Comparison of ENCODE assay signal across 8 cellular contexts in genomic region chr2:98385050-98385699, GRCh38. TPM values are rescaled to one million over a fixed set of nuclear protein-coding genes. Genes with fewer than 3 reads are reported as not detected.
DNase-seq lines count a peak whose midpoint lies in the region; ATAC-seq and TF ChIP-seq lines count a peak whose summit lies in the region.

No MANE protein-coding gene starts in this region.

- DNase-seq in GM10248 (ENCODE audit: extremely low spot score) (peak; percentile 84), KBM-7 (peak; percentile 76), OCI-M2 (lab: John Stamatoyannopoulos, UW; ENCODE audit: unreplicated experiment) (peak; percentile 35), activated T-cell treated with anti-CD3 and anti-CD28 coated beads for 4 hours (peak; percentile 42), esophagus muscularis mucosa (ENCODE audit: extremely low spot score) (peak; percentile 93)
- DNase-seq in naive thymus-derived CD4-positive, alpha-beta T cell: peak; percentile 32 to 70 (median 53)
- peak; percentile 43 to 50 for DNase-seq in stimulated activated CD8-positive, alpha-beta memory T cell treated with anti-CD3 and anti-CD28 coated beads, Interleukin-7, amount 100 ng/mL, for 48 hours (ENCODE audit: extremely low read depth in 1 of 2, low read depth in 1 of 2)

- TF ChIP-seq POLR2A in esophagus muscularis mucosa (IDR thresholded peaks at IDR 0.05; ENCODE audit: low read depth): no peak

- intact Hi-C loops in esophagus muscularis mucosa (cut with DNase I): loop anchor here (2.0 to 10.0 kb wide), 2 partner anchors 578 to 680 kb away; no protein-coding TSS in a partner anchor
- intact Hi-C loops in naive thymus-derived CD4-positive, alpha-beta T cell (cut with micrococcal nuclease): loop anchor here (1.0 kb wide), 3 partner anchors 579 to 685 kb away; no protein-coding TSS in a partner anchor

- H3K4me3 ChIP-seq in esophagus muscularis mucosa: no peak overlapping the region
- no peak overlapping the region for H3K4me3 ChIP-seq in naive thymus-derived CD4-positive, alpha-beta T cell (ENCODE audit: low read length)

- no peak overlapping the region for H3K4me3 Mint-ChIP-seq in naive thymus-derived CD4-positive, alpha-beta T cell

- H3K36me3 Mint-ChIP-seq in naive thymus-derived CD4-positive, alpha-beta T cell: no peaks in the 10 kb centered on the region

- H3K9me3 ChIP-seq in esophagus muscularis mucosa: no peaks in the 10 kb centered on the region
- no peaks in the 10 kb centered on the region for H3K9me3 ChIP-seq in naive thymus-derived CD4-positive, alpha-beta T cell (ENCODE audit: control insufficient read depth in 2 of 3, low read length in 3 of 3)

- CTCF ChIA-PET in GM10248 (lab: Yijun Ruan, JAX): interaction anchor here (0.8 to 6.9 kb wide), 31 partner anchors 8 to 794 kb away, joined by 3 to 65 read pairs (median 5); no protein-coding TSS in a partner anchor
- CTCF ChIA-PET in naive thymus-derived CD4-positive, alpha-beta T cell (lab: Charles Lee): interaction anchor here (0.6 to 2.3 kb wide), 10 partner anchors 9 to 931 kb away, joined by 3 to 21 read pairs (median 4); no protein-coding TSS in a partner anchor

- no peaks in the 10 kb centered on the region for H3K27me3 ChIP-seq in esophagus muscularis mucosa
- H3K27me3 ChIP-seq in naive thymus-derived CD4-positive, alpha-beta T cell (ENCODE audit: control insufficient read depth in 2 of 2, insufficient read depth in 2 of 2, low read length in 2 of 2): no peaks in the 10 kb centered on the region

- peak; percentile 97 for TF ChIP-seq CTCF in GM10248 (IDR thresholded peaks at IDR 0.05; ENCODE audit: control extremely low read depth, extremely low read depth, low read depth, missing control alignments)
- peak; percentile 87 to 94 (median 90) for TF ChIP-seq CTCF in esophagus muscularis mucosa (IDR thresholded peaks at IDR 0.05)

- H3K27ac ChIP-seq in esophagus muscularis mucosa (replicated peaks in 1 of 4): no peak overlapping the region
- no peak overlapping the region for H3K27ac ChIP-seq in naive thymus-derived CD4-positive, alpha-beta T cell (ENCODE audit: low read depth, low read length)

- in situ Hi-C loops in KBM-7 (cut with MboI; ENCODE audit: low pct_unique_long_range_greater_than_20kb, low sequenced_read_pairs): loop anchor here (25.0 kb wide), 1 partner anchor 573 kb away; no protein-coding TSS in a partner anchor

- POLR2A ChIA-PET in GM10248 (lab: Yijun Ruan, JAX): no interaction called here
- POLR2A ChIA-PET in naive thymus-derived CD4-positive, alpha-beta T cell (lab: Charles Lee): no interaction called here

- peaks cover 3 to 13% (median 4%) of the 10 kb centered on the region in 5 donors for H3K27me3 Mint-ChIP-seq in naive thymus-derived CD4-positive, alpha-beta T cell

- TF ChIP-seq EP300 in esophagus muscularis mucosa (IDR thresholded peaks at IDR 0.05): no peak

- H3K4me1 Mint-ChIP-seq in naive thymus-derived CD4-positive, alpha-beta T cell: peaks cover 0 to 4% (median 0%) of the 10 kb centered on the region in 7 donors

- H3K4me1 ChIP-seq in esophagus muscularis mucosa: no peaks in the 10 kb centered on the region
- H3K4me1 ChIP-seq in naive thymus-derived CD4-positive, alpha-beta T cell (ENCODE audit: control insufficient read depth in 2 of 2, insufficient read depth in 2 of 2, low read length in 2 of 2): no peaks in the 10 kb centered on the region

- WGBS in esophagus muscularis mucosa: 7% methylated on average over 7 of the region's 7 CpGs

- no peaks in the 10 kb centered on the region for H3K36me3 ChIP-seq in esophagus muscularis mucosa
- no peaks in the 10 kb centered on the region for H3K36me3 ChIP-seq in naive thymus-derived CD4-positive, alpha-beta T cell (ENCODE audit: control insufficient read depth in 2 of 3, insufficient read depth in 3 of 3, low read length in 3 of 3)

- no peaks in the 10 kb centered on the region for H3K9me3 Mint-ChIP-seq in naive thymus-derived CD4-positive, alpha-beta T cell

- peak; percentile 88 for ATAC-seq in naive thymus-derived CD4-positive, alpha-beta T cell
- ATAC-seq in HG02970 (IDR thresholded peaks at IDR 0.05; ENCODE audit: low FRiP score, unreplicated experiment): no peak

- peak overlapping the region in 1 of 9 donors; percentile 25 for H3K27ac Mint-ChIP-seq in naive thymus-derived CD4-positive, alpha-beta T cell

RNA-seq across cellular contexts. Expression of gene CNGA3, which starts 38.9 kb away (rescaled TPM):
- 10 to 100 TPM in 1 of 4 donors, 1 to 10 TPM in 3; 2.5 to 13.7 (median 6.6) TPM for total RNA-seq in esophagus muscularis mucosa
- total RNA-seq in naive thymus-derived CD4-positive, alpha-beta T cell: not detected
- not detected for polyA plus RNA-seq in naive thymus-derived CD4-positive, alpha-beta T cell

RNA-seq across cellular contexts. Expression of gene INPP4A, which starts 59.5 kb away (rescaled TPM):
- total RNA-seq in esophagus muscularis mucosa: 10 to 100 TPM; 30.7 to 58.9 (median 39.4) TPM
- 100 to 1,000 TPM; 126 to 165 (median 157) TPM for total RNA-seq in naive thymus-derived CD4-positive, alpha-beta T cell
- 10 to 100 TPM; 51.4 to 75.4 TPM for polyA plus RNA-seq in naive thymus-derived CD4-positive, alpha-beta T cell

Comparison
In these comparisons a context has a peak if more than half of its experiments do, and no peak if none do; other contexts are left out.
1. DNase-seq: peak in every context shown above with its lines; median percentile 93 in esophagus muscularis mucosa; 84 in GM10248; 76 in KBM-7; 53 in naive thymus-derived CD4-positive, alpha-beta T cell; 46 in stimulated activated CD8-positive, alpha-beta memory T cell treated with anti-CD3 and anti-CD28 coated beads, Interleukin-7, amount 100 ng/mL, for 48 hours; 42 in activated T-cell treated with anti-CD3 and anti-CD28 coated beads for 4 hours; 35 in OCI-M2.